In the genomic region with DNA sequence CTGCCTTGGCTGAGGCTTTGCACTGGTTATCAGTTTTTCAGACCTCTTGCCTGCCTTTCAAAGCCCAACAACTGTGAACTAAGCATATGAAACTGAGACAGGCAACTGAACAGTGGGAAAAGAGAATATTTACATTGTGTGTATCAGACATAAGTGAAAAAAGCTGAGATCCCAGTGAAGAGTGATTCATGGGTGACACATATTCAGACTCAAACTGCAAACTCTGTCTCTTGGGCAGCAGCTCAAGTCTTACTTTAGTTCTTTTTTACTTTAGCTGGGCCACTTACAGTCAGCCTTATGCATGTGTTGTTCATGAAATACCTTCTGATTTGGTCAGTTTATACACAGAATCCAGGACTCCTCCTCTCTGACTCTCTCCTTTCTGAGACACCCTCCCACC, we compare ENCODE assay signal across 11 cellular contexts. TPM values are rescaled to one million over a fixed set of nuclear protein-coding genes. Genes with fewer than 3 reads are reported as not detected.
DNase-seq lines count a peak whose midpoint lies in the region; ATAC-seq and TF ChIP-seq lines count a peak whose summit lies in the region.
"Had no signal": no experiment of that assay in that cellular context is flagged by ENCODE, and none has a peak within 500 bp of the region (broad histone marks: within the 10 kb centered on the region; RNA-seq: fewer than 3 reads in every experiment).

No MANE protein-coding gene starts in this region.

- peaks cover 69% of the 10 kb centered on the region for H3K4me1 Mint-ChIP-seq in activated T-cell treated with anti-CD3 and anti-CD28 coated beads, Interleukin-2, amount 50 U/mL, for 72 hours (ENCODE audit: low read depth)

- H3K27ac Mint-ChIP-seq in activated T-cell treated with anti-CD3 and anti-CD28 coated beads, Interleukin-2, amount 50 U/mL, for 72 hours, result peak overlapping the region; percentile 16

- peaks cover 4 to 7% of the 10 kb centered on the region in 2 donors for H3K36me3 Mint-ChIP-seq in activated T-cell treated with anti-CD3 and anti-CD28 coated beads, Interleukin-2, amount 50 U/mL, for 72 hours (ENCODE audit: insufficient read depth in 2 of 2)

- ATAC-seq in activated T-cell treated with anti-CD3 and anti-CD28 coated beads, Interleukin-2, amount 50 U/mL, for 72 hours (replicated peaks in 1 of 2), result peak; percentile 96 to 97
- ATAC-seq: lower lobe of right lung had no signal

- peak; percentile 59 for DNase-seq in A172 (ENCODE audit: low spot score)
- DNase-seq in GM03348 (ENCODE audit: low spot score), result peak; percentile 55
- peak in 1 of 2 donors; percentile 12 for DNase-seq in activated T-cell treated with anti-CD3 and anti-CD28 coated beads, Interleukin-2, amount 50 U/mL, for 72 hours
- DNase-seq in fibroblast of the aortic adventitia (ENCODE audit: low read depth), result peak; percentile 88
- no peak for DNase-seq in NCI-H1436 treated with DMSO at 0.1 percent for 48 hours (lab: John Stamatoyannopoulos, UW)
- DNase-seq in activated CD8-positive, alpha-beta memory T cell treated with anti-CD3 and anti-CD28 coated beads for 24 hours, result no peak
- no peak for DNase-seq in SKM-1 treated with dmso at 0.1 percent for 144 hours (lab: John Stamatoyannopoulos, UW; ENCODE audit: unreplicated experiment)
- no peak for DNase-seq in GOT3 (lab: John Stamatoyannopoulos, UW)
- DNase-seq: activated CD8-positive, alpha-beta memory T cell treated with anti-CD3 and anti-CD28 coated beads, Interleukin-2, amount 50 U/mL, for 4 hours; lower lobe of right lung had no signal

- H3K9me3 Mint-ChIP-seq in activated T-cell treated with anti-CD3 and anti-CD28 coated beads, Interleukin-2, amount 50 U/mL, for 72 hours, result no peaks in the 10 kb centered on the region

- H3K4me3 ChIP-seq in fibroblast of the aortic adventitia (ENCODE audit: low read depth, low read length), result no peak overlapping the region
- H3K4me3 ChIP-seq: lower lobe of right lung, SK-N-MC had no signal

- H3K27me3 Mint-ChIP-seq in activated T-cell treated with anti-CD3 and anti-CD28 coated beads, Interleukin-2, amount 50 U/mL, for 72 hours (ENCODE audit: low read depth), result no peaks in the 10 kb centered on the region

- H3K4me3 Mint-ChIP-seq in activated T-cell treated with anti-CD3 and anti-CD28 coated beads, Interleukin-2, amount 50 U/mL, for 72 hours, result peak overlapping the region; percentile 56 to 65

- no peak for TF ChIP-seq CTCF in fibroblast of the aortic adventitia (IDR thresholded peaks at IDR 0.05; ENCODE audit: insufficient read depth, low read length)

RNA-seq across cellular contexts. Expression of a gene that starts 19.2 kb away (rescaled TPM):
- total RNA-seq in A172 (2014; rRNA removed; shearing (Covaris generic)), result 61.3 and 75.2 TPM in 2 replicates
- total RNA-seq in activated T-cell treated with anti-CD3 and anti-CD28 coated beads, Interleukin-2, amount 50 U/mL, for 72 hours, result 10 to 100 TPM; 35.8 to 39.5 TPM
- 37.2 and 73.9 TPM in 2 replicates for total RNA-seq in fibroblast of the aortic adventitia (ENCODE audit: low replicate concordance)

Comparison
In these comparisons a context has a peak if more than half of its experiments do, and no peak if none do; other contexts are left out.
1. DNase-seq: peak in A172 (single experiment), GM03348 (single experiment) and fibroblast of the aortic adventitia (single experiment); none in NCI-H1436 treated with DMSO at 0.1 percent for 48 hours (single experiment), activated CD8-positive, alpha-beta memory T cell treated with anti-CD3 and anti-CD28 coated beads for 24 hours (single experiment), SKM-1 treated with dmso at 0.1 percent for 144 hours (single experiment) and GOT3 (single experiment).